In the genomic region with DNA sequence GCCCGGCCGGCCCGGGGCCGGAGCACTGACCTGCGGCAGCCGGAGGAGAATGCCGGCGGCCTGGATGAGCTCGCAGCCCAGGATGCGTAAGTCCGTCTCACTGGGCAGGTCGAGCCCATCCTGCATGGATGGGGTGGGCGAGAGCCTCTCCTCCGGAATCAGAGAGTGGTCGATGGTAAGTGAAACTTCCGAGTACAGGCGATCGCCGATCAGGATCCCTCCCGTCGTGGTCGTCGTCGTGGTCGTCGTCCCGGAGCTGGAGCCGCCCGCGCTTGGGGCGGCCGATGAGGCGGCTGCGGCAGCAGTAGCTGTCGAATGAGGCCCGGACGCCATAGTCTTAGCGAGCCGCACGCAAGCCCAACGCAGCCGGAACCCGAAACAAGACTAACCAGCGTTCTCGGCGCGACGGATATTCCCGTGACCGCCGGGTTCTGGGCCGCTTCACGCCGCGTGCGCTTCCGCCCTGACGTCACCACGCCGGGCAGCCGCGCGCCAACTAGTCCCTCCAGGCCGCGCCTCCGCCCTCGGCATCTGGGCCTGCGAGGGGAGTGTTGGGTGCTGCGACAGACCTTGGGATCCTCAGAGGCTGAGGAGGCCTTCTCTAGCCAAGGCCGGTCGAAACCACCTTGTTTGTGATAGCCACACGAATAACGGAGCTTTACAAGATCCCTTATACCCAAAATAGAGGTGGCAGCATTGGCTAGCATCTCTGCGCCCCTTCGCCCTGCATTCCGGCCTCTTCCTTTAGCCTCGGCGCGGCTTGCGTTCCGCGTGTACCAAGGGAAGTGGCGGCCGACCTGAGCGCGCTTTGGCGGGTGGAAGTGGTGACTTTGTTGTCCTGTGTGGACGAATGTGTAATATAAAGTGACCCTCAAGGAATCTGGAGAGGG, we compare ENCODE assay signal across 1 cellular context.
TF ChIP-seq lines count a peak whose summit lies in the region.

A gene (minus strand): TSS at position 386 of the 890 bp plus-strand sequence. CDS start 53 bp downstream, at position 333.

TF ChIP-seq in K562, 482 proteins besides CTCF, POLR2A, EP300 and RAD21 (continued from another document and continues in another):
- TF ChIP-seq, protein P1, sequence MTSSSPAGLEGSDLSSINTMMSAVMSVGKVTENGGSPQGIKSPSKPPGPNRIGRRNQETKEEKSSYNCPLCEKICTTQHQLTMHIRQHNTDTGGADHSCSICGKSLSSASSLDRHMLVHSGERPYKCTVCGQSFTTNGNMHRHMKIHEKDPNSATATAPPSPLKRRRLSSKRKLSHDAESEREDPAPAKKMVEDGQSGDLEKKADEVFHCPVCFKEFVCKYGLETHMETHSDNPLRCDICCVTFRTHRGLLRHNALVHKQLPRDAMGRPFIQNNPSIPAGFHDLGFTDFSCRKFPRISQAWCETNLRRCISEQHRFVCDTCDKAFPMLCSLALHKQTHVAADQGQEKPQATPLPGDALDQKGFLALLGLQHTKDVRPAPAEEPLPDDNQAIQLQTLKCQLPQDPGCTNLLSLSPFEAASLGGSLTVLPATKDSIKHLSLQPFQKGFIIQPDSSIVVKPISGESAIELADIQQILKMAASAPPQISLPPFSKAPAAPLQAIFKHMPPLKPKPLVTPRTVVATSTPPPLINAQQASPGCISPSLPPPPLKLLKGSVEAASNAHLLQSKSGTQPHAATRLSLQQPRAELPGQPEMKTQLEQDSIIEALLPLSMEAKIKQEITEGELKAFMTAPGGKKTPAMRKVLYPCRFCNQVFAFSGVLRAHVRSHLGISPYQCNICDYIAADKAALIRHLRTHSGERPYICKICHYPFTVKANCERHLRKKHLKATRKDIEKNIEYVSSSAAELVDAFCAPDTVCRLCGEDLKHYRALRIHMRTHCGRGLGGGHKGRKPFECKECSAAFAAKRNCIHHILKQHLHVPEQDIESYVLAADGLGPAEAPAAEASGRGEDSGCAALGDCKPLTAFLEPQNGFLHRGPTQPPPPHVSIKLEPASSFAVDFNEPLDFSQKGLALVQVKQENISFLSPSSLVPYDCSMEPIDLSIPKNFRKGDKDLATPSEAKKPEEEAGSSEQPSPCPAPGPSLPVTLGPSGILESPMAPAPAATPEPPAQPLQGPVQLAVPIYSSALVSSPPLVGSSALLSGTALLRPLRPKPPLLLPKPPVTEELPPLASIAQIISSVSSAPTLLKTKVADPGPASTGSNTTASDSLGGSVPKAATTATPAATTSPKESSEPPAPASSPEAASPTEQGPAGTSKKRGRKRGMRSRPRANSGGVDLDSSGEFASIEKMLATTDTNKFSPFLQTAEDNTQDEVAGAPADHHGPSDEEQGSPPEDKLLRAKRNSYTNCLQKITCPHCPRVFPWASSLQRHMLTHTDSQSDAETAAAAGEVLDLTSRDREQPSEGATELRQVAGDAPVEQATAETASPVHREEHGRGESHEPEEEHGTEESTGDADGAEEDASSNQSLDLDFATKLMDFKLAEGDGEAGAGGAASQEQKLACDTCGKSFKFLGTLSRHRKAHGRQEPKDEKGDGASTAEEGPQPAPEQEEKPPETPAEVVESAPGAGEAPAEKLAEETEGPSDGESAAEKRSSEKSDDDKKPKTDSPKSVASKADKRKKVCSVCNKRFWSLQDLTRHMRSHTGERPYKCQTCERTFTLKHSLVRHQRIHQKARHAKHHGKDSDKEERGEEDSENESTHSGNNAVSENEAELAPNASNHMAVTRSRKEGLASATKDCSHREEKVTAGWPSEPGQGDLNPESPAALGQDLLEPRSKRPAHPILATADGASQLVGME (CRISPR knock-in tag; IDR thresholded peaks at IDR 0.05) = 0 out of 2 replicates have a peak, but pooled peaks have one; percentile 49
- TF ChIP-seq ZNF57 (CRISPR knock-in tag; IDR thresholded peaks at IDR 0.05) = no peak
- peak; percentile 81; the same call in 1 of the 2 replicates for TF ChIP-seq ZNF668 (CRISPR knock-in tag; IDR thresholded peaks at IDR 0.05)
- TF ChIP-seq NRF1 (conservative IDR thresholded peaks at IDR 0.05 in 1 of 2, IDR thresholded peaks at IDR 0.05 in 1 of 2) = peak; percentile 75 to 84
- peak; percentile 82; the same call in 1 of the 2 replicates for TF ChIP-seq FOXJ2 (tag; IDR thresholded peaks at IDR 0.05)
- TF ChIP-seq GABPB1 (CRISPR knock-in tag; IDR thresholded peaks at IDR 0.05) = peak; percentile 94
- TF ChIP-seq ZKSCAN1 (IDR thresholded peaks at IDR 0.05; ENCODE audit: low read depth, low read length) = peak; percentile 68; the same call in 1 of the 2 replicates
- no peak for TF ChIP-seq TAF15 (IDR thresholded peaks at IDR 0.05; ENCODE audit: low read depth, low read length)
- TF ChIP-seq OTX1 (CRISPR knock-in tag; IDR thresholded peaks at IDR 0.05) = 0 out of 2 replicates have a peak, but pooled peaks have one; percentile 6
- peak; percentile 99 for TF ChIP-seq CXXC5 (CRISPR knock-in tag; IDR thresholded peaks at IDR 0.05)
- peak; percentile 98 for TF ChIP-seq U2AF1 (optimal IDR thresholded peaks at IDR 0.05; ENCODE audit: low read depth, low read length)
- TF ChIP-seq, protein P2, sequence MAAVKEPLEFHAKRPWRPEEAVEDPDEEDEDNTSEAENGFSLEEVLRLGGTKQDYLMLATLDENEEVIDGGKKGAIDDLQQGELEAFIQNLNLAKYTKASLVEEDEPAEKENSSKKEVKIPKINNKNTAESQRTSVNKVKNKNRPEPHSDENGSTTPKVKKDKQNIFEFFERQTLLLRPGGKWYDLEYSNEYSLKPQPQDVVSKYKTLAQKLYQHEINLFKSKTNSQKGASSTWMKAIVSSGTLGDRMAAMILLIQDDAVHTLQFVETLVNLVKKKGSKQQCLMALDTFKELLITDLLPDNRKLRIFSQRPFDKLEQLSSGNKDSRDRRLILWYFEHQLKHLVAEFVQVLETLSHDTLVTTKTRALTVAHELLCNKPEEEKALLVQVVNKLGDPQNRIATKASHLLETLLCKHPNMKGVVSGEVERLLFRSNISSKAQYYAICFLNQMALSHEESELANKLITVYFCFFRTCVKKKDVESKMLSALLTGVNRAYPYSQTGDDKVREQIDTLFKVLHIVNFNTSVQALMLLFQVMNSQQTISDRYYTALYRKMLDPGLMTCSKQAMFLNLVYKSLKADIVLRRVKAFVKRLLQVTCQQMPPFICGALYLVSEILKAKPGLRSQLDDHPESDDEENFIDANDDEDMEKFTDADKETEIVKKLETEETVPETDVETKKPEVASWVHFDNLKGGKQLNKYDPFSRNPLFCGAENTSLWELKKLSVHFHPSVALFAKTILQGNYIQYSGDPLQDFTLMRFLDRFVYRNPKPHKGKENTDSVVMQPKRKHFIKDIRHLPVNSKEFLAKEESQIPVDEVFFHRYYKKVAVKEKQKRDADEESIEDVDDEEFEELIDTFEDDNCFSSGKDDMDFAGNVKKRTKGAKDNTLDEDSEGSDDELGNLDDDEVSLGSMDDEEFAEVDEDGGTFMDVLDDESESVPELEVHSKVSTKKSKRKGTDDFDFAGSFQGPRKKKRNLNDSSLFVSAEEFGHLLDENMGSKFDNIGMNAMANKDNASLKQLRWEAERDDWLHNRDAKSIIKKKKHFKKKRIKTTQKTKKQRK (IDR thresholded peaks at IDR 0.05; ENCODE audit: borderline replicate concordance, low read depth, low read length) = no peak
- TF ChIP-seq, protein P3, sequence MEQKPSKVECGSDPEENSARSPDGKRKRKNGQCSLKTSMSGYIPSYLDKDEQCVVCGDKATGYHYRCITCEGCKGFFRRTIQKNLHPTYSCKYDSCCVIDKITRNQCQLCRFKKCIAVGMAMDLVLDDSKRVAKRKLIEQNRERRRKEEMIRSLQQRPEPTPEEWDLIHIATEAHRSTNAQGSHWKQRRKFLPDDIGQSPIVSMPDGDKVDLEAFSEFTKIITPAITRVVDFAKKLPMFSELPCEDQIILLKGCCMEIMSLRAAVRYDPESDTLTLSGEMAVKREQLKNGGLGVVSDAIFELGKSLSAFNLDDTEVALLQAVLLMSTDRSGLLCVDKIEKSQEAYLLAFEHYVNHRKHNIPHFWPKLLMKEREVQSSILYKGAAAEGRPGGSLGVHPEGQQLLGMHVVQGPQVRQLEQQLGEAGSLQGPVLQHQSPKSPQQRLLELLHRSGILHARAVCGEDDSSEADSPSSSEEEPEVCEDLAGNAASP (IDR thresholded peaks at IDR 0.05) = no peak
- TF ChIP-seq NFE2L1 (tag; IDR thresholded peaks at IDR 0.05; ENCODE audit: borderline replicate concordance, low read depth) = no peak
- peak; percentile 86 for TF ChIP-seq NCOA6 (IDR thresholded peaks at IDR 0.05)
- TF ChIP-seq, protein P4, sequence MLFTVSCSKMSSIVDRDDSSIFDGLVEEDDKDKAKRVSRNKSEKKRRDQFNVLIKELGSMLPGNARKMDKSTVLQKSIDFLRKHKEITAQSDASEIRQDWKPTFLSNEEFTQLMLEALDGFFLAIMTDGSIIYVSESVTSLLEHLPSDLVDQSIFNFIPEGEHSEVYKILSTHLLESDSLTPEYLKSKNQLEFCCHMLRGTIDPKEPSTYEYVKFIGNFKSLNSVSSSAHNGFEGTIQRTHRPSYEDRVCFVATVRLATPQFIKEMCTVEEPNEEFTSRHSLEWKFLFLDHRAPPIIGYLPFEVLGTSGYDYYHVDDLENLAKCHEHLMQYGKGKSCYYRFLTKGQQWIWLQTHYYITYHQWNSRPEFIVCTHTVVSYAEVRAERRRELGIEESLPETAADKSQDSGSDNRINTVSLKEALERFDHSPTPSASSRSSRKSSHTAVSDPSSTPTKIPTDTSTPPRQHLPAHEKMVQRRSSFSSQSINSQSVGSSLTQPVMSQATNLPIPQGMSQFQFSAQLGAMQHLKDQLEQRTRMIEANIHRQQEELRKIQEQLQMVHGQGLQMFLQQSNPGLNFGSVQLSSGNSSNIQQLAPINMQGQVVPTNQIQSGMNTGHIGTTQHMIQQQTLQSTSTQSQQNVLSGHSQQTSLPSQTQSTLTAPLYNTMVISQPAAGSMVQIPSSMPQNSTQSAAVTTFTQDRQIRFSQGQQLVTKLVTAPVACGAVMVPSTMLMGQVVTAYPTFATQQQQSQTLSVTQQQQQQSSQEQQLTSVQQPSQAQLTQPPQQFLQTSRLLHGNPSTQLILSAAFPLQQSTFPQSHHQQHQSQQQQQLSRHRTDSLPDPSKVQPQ (CRISPR knock-in tag; IDR thresholded peaks at IDR 0.05; ENCODE audit: borderline replicate concordance) = no peak
- TF ChIP-seq, protein P5, sequence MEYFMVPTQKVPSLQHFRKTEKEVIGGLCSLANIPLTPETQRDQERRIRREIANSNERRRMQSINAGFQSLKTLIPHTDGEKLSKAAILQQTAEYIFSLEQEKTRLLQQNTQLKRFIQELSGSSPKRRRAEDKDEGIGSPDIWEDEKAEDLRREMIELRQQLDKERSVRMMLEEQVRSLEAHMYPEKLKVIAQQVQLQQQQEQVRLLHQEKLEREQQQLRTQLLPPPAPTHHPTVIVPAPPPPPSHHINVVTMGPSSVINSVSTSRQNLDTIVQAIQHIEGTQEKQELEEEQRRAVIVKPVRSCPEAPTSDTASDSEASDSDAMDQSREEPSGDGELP (CRISPR knock-in tag; IDR thresholded peaks at IDR 0.05; ENCODE audit: borderline replicate concordance) = peak; percentile 97
- 0 out of 2 replicates have a peak, but pooled peaks have one; percentile 44 for TF ChIP-seq ZBED1 (IDR thresholded peaks at IDR 0.05)
- peak; percentile 100 for TF ChIP-seq POLR2G (IDR thresholded peaks at IDR 0.05; ENCODE audit: low read depth, low read length)
- TF ChIP-seq, protein P6, sequence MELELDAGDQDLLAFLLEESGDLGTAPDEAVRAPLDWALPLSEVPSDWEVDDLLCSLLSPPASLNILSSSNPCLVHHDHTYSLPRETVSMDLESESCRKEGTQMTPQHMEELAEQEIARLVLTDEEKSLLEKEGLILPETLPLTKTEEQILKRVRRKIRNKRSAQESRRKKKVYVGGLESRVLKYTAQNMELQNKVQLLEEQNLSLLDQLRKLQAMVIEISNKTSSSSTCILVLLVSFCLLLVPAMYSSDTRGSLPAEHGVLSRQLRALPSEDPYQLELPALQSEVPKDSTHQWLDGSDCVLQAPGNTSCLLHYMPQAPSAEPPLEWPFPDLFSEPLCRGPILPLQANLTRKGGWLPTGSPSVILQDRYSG (tag; conservative IDR thresholded peaks at IDR 0.05; ENCODE audit: low read depth) = no peak; the same call in 1 of the 2 replicates
- TF ChIP-seq ZNF232 (CRISPR knock-in tag; IDR thresholded peaks at IDR 0.05) = peak; percentile 95
- peak; percentile 99 for TF ChIP-seq KAT7 (CRISPR knock-in tag; IDR thresholded peaks at IDR 0.05; ENCODE audit: borderline replicate concordance)
- no peak for TF ChIP-seq MAFG (tag; conservative IDR thresholded peaks at IDR 0.05)
- TF ChIP-seq ZNF133 (CRISPR knock-in tag; IDR thresholded peaks at IDR 0.05) = no peak
- peak; percentile 87 for TF ChIP-seq ELF1 (tag; IDR thresholded peaks at IDR 0.05)
- TF ChIP-seq, protein P7, sequence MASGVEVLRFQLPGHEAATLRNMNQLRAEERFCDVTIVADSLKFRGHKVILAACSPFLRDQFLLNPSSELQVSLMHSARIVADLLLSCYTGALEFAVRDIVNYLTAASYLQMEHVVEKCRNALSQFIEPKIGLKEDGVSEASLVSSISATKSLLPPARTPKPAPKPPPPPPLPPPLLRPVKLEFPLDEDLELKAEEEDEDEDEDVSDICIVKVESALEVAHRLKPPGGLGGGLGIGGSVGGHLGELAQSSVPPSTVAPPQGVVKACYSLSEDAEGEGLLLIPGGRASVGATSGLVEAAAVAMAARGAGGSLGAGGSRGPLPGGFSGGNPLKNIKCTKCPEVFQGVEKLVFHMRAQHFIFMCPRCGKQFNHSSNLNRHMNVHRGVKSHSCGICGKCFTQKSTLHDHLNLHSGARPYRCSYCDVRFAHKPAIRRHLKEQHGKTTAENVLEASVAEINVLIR (CRISPR knock-in tag; IDR thresholded peaks at IDR 0.05) = peak; percentile 98
- no peak for TF ChIP-seq FOS (IDR thresholded peaks at IDR 0.05; ENCODE audit: extremely low read depth, insufficient read length)
- TF ChIP-seq SMAD4 (CRISPR knock-in tag; conservative IDR thresholded peaks at IDR 0.05) = peak; percentile 96
- no peak for TF ChIP-seq SRSF1 (IDR thresholded peaks at IDR 0.05; ENCODE audit: low read depth, low read length)
- TF ChIP-seq WHSC1 (IDR thresholded peaks at IDR 0.05; ENCODE audit: low read length) = no peak
- peak; percentile 23 for TF ChIP-seq DACH1 (IDR thresholded peaks at IDR 0.05; ENCODE audit: partially characterized antibody)
- TF ChIP-seq, protein P8, sequence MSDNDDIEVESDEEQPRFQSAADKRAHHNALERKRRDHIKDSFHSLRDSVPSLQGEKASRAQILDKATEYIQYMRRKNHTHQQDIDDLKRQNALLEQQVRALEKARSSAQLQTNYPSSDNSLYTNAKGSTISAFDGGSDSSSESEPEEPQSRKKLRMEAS (CRISPR knock-in tag; IDR thresholded peaks at IDR 0.05) = peak; percentile 95
- TF ChIP-seq CAMTA2 (CRISPR knock-in tag; conservative IDR thresholded peaks at IDR 0.05) = 0 out of 2 replicates have a peak, but pooled peaks have one; percentile 79
- no peak for TF ChIP-seq CBX8 (IDR thresholded peaks at IDR 0.05; ENCODE audit: borderline replicate concordance, extremely low read depth, low read depth, low read length, poor library complexity, severe bottlenecking)
- TF ChIP-seq XRCC3 (IDR thresholded peaks at IDR 0.05) = no peak
- TF ChIP-seq, protein P9, sequence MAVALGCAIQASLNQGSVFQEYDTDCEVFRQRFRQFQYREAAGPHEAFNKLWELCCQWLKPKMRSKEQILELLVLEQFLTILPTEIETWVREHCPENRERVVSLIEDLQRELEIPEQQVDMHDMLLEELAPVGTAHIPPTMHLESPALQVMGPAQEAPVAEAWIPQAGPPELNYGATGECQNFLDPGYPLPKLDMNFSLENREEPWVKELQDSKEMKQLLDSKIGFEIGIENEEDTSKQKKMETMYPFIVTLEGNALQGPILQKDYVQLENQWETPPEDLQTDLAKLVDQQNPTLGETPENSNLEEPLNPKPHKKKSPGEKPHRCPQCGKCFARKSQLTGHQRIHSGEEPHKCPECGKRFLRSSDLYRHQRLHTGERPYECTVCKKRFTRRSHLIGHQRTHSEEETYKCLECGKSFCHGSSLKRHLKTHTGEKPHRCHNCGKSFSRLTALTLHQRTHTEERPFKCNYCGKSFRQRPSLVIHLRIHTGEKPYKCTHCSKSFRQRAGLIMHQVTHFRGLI (CRISPR knock-in tag; IDR thresholded peaks at IDR 0.05) = no peak
- TF ChIP-seq SMARCB1 (IDR thresholded peaks at IDR 0.05; ENCODE audit: insufficient read length, low read depth) = no peak
